ENCODE assay signal across 1 cellular context in genomic region chr4:6943870-6944195, GRCh38.
TF ChIP-seq lines count a peak whose summit lies in the region.

No MANE protein-coding gene starts in this region.

TF ChIP-seq in HCT116, 20 proteins besides CTCF, POLR2A, EP300 and RAD21:
- TF ChIP-seq ZFX (IDR thresholded peaks at IDR 0.05) (no peak), EZH2phosphoT487 (IDR thresholded peaks at IDR 0.05; ENCODE audit: borderline replicate concordance) (no peak), EGR1 (IDR thresholded peaks at IDR 0.05; ENCODE audit: low read depth) (no peak), CBX3 (IDR thresholded peaks at IDR 0.05; ENCODE audit: low read depth) (no peak), TCF7L2 (IDR thresholded peaks at IDR 0.05; ENCODE audit: borderline replicate concordance, extremely low read depth, insufficient read depth, insufficient read length) (no peak), SP1 (IDR thresholded peaks at IDR 0.05; ENCODE audit: low read depth) (no peak), REST (IDR thresholded peaks at IDR 0.05; ENCODE audit: low read depth) (no peak), JUND (IDR thresholded peaks at IDR 0.05) (no peak), ELF1 (IDR thresholded peaks at IDR 0.05; ENCODE audit: borderline replicate concordance, low read depth) (no peak)
